ENCODE assay signal across 12 cellular contexts in the genomic region with DNA sequence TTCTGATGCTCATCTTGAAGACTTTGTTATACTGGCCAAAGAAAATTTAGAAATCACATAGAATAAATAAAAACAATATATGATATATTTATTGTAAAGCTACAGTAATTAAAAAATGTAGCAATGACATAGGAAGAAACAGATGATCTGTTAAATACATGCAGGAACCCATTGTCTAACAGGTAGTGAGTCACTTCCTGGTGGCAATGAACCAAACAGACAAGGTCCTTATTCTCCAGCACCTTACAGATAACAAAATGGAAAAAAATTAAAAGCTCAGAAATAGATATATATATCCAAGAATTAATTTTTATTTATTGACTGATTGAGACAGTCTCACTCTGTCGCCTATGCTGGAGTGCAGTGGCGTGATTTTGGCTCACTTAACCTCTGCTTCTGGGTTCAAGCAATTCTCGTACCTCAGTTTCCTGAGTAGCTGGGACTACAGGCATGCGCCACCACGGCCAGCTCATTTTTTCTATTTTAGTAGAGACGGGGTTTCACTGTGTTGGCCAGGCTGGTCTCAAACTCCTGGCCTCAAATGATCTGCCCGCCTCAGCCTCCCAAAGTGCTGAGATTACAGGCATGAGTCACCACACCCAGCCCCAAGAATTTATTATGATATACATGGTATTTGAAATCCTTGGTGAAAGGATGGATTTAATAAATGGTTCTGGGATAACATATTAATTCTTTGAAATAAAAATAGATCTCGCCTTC. TPM values are rescaled to one million over a fixed set of nuclear protein-coding genes. Genes with fewer than 3 reads are reported as not detected.
A peak's percentile ranks its signal among the peaks of the same experiment; 100 is the strongest.
DNase-seq lines count a peak whose midpoint lies in the region; ATAC-seq and TF ChIP-seq lines count a peak whose summit lies in the region.
"Had no signal": no experiment of that assay in that cellular context is flagged by ENCODE, and none has a peak within 500 bp of the region (broad histone marks: within the 10 kb centered on the region; RNA-seq: fewer than 3 reads in every experiment).

No MANE protein-coding gene starts in this region.

- peak overlapping the region; percentile 72 for H2AFZ ChIP-seq in HCT116 (ENCODE audit: low read depth, low read length, poor library complexity, severe bottlenecking)

- no peaks in the 10 kb centered on the region for H3K9me2 ChIP-seq in HCT116 (ENCODE audit: insufficient read depth)

- no peak for TF ChIP-seq RAD21 in HCT116 (IDR thresholded peaks at IDR 0.05; ENCODE audit: low read depth)

- H3K27me3 Mint-ChIP-seq in CD4-positive, alpha-beta memory T cell, result no peaks in the 10 kb centered on the region
- H3K27me3 Mint-ChIP-seq in T-helper 17 cell (no peaks in the 10 kb centered on the region), endodermal cell (ENCODE audit: insufficient read depth) (no peaks in the 10 kb centered on the region)

- no peaks in the 10 kb centered on the region for H3K36me3 ChIP-seq in CD4-positive, alpha-beta memory T cell (ENCODE audit: insufficient read depth, low read length)
- H3K36me3 ChIP-seq in HCT116 (ENCODE audit: control insufficient read depth in 1 of 2, insufficient read depth in 2 of 2, low read length in 2 of 2), result no peaks in the 10 kb centered on the region
- peaks cover 17% of the 10 kb centered on the region for H3K36me3 ChIP-seq in endodermal cell (ENCODE audit: control insufficient read depth, insufficient read depth, low read length)

- CTCF ChIA-PET in CD4-positive, alpha-beta memory T cell (lab: Charles Lee; ENCODE audit: partially characterized antibody), result interaction anchor here (0.8 to 1.2 kb wide), 3 partner anchors 8 to 920 kb away, joined by 3 to 5 read pairs (median 3); a partner anchor contains a TSS
- CTCF ChIA-PET in HCT116 (lab: Charles Lee), result interaction anchor here (1.0 to 1.2 kb wide), 2 partner anchors 977 to 1028 kb away, joined by 3 to 4 read pairs; no protein-coding TSS in a partner anchor

- DNase-seq in CD4-positive, alpha-beta memory T cell, result peak in 1 of 5 donors; percentile 47
- peak; percentile 21 for DNase-seq in HCT116 (ENCODE audit: low read depth, low spot score)
- DNase-seq in T-helper 17 cell, result no peak
- peak; percentile 76 for DNase-seq in fibroblast of pulmonary artery (ENCODE audit: low read depth)
- no peak for DNase-seq in endodermal cell
- DNase-seq: activated gamma-delta T cell treated with Interleukin-2 at 50 U/mL for 16 hours; NCI-H345; stimulated activated naive CD4-positive, alpha-beta T cell treated with Interleukin-2 at 50 U/mL for 16 hours had no signal

- TF ChIP-seq POLR2A in HCT116 (IDR thresholded peaks at IDR 0.05; ENCODE audit: borderline replicate concordance, extremely low read depth, insufficient read depth, insufficient read length), result no peak

- POLR2A ChIA-PET in CD4-positive, alpha-beta memory T cell (lab: Charles Lee; ENCODE audit: partially characterized antibody), result interaction anchor here (0.8 kb wide), 1 partner anchor 435 kb away, joined by 3 read pairs; no protein-coding TSS in a partner anchor
- POLR2A ChIA-PET in HCT116 (lab: Charles Lee), result no interaction called here

- H4K20me1 ChIP-seq in HCT116 (ENCODE audit: insufficient read depth), result no peaks in the 10 kb centered on the region

- H3K9me3 ChIP-seq in CD4-positive, alpha-beta memory T cell (ENCODE audit: control insufficient read depth in 1 of 2, low read length in 2 of 2), result no peaks in the 10 kb centered on the region
- H3K9me3 ChIP-seq in HCT116 (ENCODE audit: control insufficient read depth in 1 of 2, insufficient read depth in 1 of 2, low read depth in 1 of 2, low read length in 2 of 2), result no peaks in the 10 kb centered on the region
- H3K9me3 ChIP-seq in T-helper 17 cell (ENCODE audit: control insufficient read depth, low read length, poor library complexity, severe bottlenecking), result no peaks in the 10 kb centered on the region
- no peaks in the 10 kb centered on the region for H3K9me3 ChIP-seq in endodermal cell (ENCODE audit: control insufficient read depth, low read length)

- no peaks in the 10 kb centered on the region for H3K9me3 Mint-ChIP-seq in CD4-positive, alpha-beta memory T cell
- no peaks in the 10 kb centered on the region for H3K9me3 Mint-ChIP-seq in endodermal cell
- H3K9me3 Mint-ChIP-seq: neural crest cell had no signal

- intact Hi-C loops in CD4-positive, alpha-beta memory T cell (cut with micrococcal nuclease), result no loop called here
- intact Hi-C loops in HCT116 (cut with micrococcal nuclease), result loop anchor here (5.0 kb wide), 2 partner anchors 99 to 1476 kb away; a partner anchor contains a TSS

- 93 to 96% methylated on average over 6 to 7 of the region's 8 CpGs for WGBS in endodermal cell (ENCODE audit: insufficient coverage in 1 of 2, insufficient read length in 1 of 2), 2 experiments

- H3K4me3 Mint-ChIP-seq in CD4-positive, alpha-beta memory T cell, result peak overlapping the region in 6 of 8 donors; percentile 13 to 32 (median 21)
- H3K4me3 Mint-ChIP-seq in T-helper 17 cell (no peak overlapping the region), endodermal cell (no peak overlapping the region)
- H3K4me3 Mint-ChIP-seq: neural crest cell had no signal

- RAD21 ChIA-PET in HCT116 (lab: Charles Lee; ENCODE audit: low non-redundant PET in 1 of 2, low total read pairs in 2 of 2, uncharacterized antibody in 2 of 2, unreplicated experiment in 2 of 2), result no interaction called here

- H3K9ac ChIP-seq in HCT116 (ENCODE audit: low read length) (no peak overlapping the region), endodermal cell (ENCODE audit: extremely low read depth, low read length, poor library complexity, severe bottlenecking) (no peak overlapping the region)

- peak overlapping the region in 1 of 7 donors; percentile 36 for H3K27ac Mint-ChIP-seq in CD4-positive, alpha-beta memory T cell
- H3K27ac Mint-ChIP-seq in T-helper 17 cell (peak overlapping the region; percentile 66), endodermal cell (no peak overlapping the region)

- no peak overlapping the region for H3K4me3 ChIP-seq in CD4-positive, alpha-beta memory T cell (ENCODE audit: low read length in 2 of 2)
- H3K4me3 ChIP-seq in HCT116 (replicated peaks in 1 of 2; ENCODE audit: low read depth in 1 of 2, low read length in 2 of 2), result no peak overlapping the region
- H3K4me3 ChIP-seq in fibroblast of pulmonary artery (replicated peaks; ENCODE audit: low read depth, low read length), result no peak overlapping the region
- no peak overlapping the region for H3K4me3 ChIP-seq in endodermal cell (ENCODE audit: low read length)

- TF ChIP-seq CTCF in HCT116 (IDR thresholded peaks at IDR 0.05 in 2 of 3, conservative IDR thresholded peaks at IDR 0.05 in 1 of 3; ENCODE audit: borderline replicate concordance in 1 of 3, insufficient read depth in 1 of 3, low read depth in 2 of 3, low read length in 2 of 3) (no peak), fibroblast of pulmonary artery (IDR thresholded peaks at IDR 0.05; ENCODE audit: low read length, missing control alignments) (no peak), endodermal cell (conservative IDR thresholded peaks at IDR 0.05) (no peak)

- ATAC-seq in HCT116 (peak; percentile 37), T-helper 17 cell (peak; percentile 76), HG03280 (IDR thresholded peaks at IDR 0.05; ENCODE audit: unreplicated experiment) (no peak), GM19023 (IDR thresholded peaks at IDR 0.05; ENCODE audit: unreplicated experiment) (no peak), GM19328 (IDR thresholded peaks at IDR 0.05; ENCODE audit: unreplicated experiment) (no peak)

- no peaks in the 10 kb centered on the region for H3K36me3 Mint-ChIP-seq in CD4-positive, alpha-beta memory T cell
- H3K36me3 Mint-ChIP-seq in T-helper 17 cell (ENCODE audit: low read depth) (no peaks in the 10 kb centered on the region), endodermal cell (ENCODE audit: low read depth) (peaks cover 6% of the 10 kb centered on the region)

- peaks cover 0 to 13% (median 2%) of the 10 kb centered on the region in 4 donors for H3K4me1 Mint-ChIP-seq in CD4-positive, alpha-beta memory T cell
- peaks cover 7% of the 10 kb centered on the region for H3K4me1 Mint-ChIP-seq in T-helper 17 cell
- peaks cover 6% of the 10 kb centered on the region for H3K4me1 Mint-ChIP-seq in endodermal cell

- BruUV-seq in HCT116 (replicated peaks; lab: Mats Ljungman, UMichigan), result no TSS peak

- H3K4me1 ChIP-seq in CD4-positive, alpha-beta memory T cell (ENCODE audit: insufficient read depth, low read length), result peaks cover 8% of the 10 kb centered on the region
- H3K4me1 ChIP-seq in HCT116 (ENCODE audit: control insufficient read depth in 1 of 2, insufficient read depth in 2 of 2, low read length in 2 of 2) (peaks cover 17 to 42% of the 10 kb centered on the region in 2 experiments; a peak in 3 of 4 replicates), endodermal cell (ENCODE audit: control insufficient read depth, insufficient read depth, low read length) (no peaks in the 10 kb centered on the region)

- 0 out of 2 replicates have a peak, but pooled peaks cover 3% of the 10 kb centered on the region for H3K79me2 ChIP-seq in HCT116 (ENCODE audit: insufficient read depth, low read length)

- no peak overlapping the region for H3K27ac ChIP-seq in CD4-positive, alpha-beta memory T cell (ENCODE audit: low read depth, low read length)
- H3K27ac ChIP-seq in HCT116 (ENCODE audit: low read depth, low read length) (no peak overlapping the region), endodermal cell (ENCODE audit: low read depth, low read length) (no peak overlapping the region)

- no peaks in the 10 kb centered on the region for H3K27me3 ChIP-seq in CD4-positive, alpha-beta memory T cell (ENCODE audit: insufficient read depth, low read length)
- H3K27me3 ChIP-seq in HCT116 (ENCODE audit: insufficient read depth, low read length) (no peaks in the 10 kb centered on the region), endodermal cell (ENCODE audit: control insufficient read depth, insufficient read depth, low read length, poor library complexity, severe bottlenecking) (no peaks in the 10 kb centered on the region)

- H3K4me2 ChIP-seq in HCT116 (ENCODE audit: low read length), result peak overlapping the region; percentile 36; the same call in 1 of the 2 replicates

TF ChIP-seq in HCT116, 20 proteins besides CTCF, POLR2A, EP300 and RAD21:
- no peak for TF ChIP-seq ELF1 (IDR thresholded peaks at IDR 0.05; ENCODE audit: borderline replicate concordance, low read depth)
- 0 out of 2 replicates have a peak, but pooled peaks have one; percentile 9 for TF ChIP-seq JUND (IDR thresholded peaks at IDR 0.05)
- TF ChIP-seq FOSL1 (IDR thresholded peaks at IDR 0.05; ENCODE audit: low read depth), result peak; percentile 34; the same call in 1 of the 2 replicates
TF ChIP-seq in HCT116: peak in this region for 2.

RNA-seq across cellular contexts. Expression of a gene that starts 7.5 kb away (rescaled TPM):
- total RNA-seq in CD4-positive, alpha-beta memory T cell, result 1 to 10 TPM; 3.0 to 3.2 TPM
- polyA plus RNA-seq in CD4-positive, alpha-beta memory T cell, result 1 to 10 TPM; 5.0 to 5.1 TPM
- total RNA-seq in HCT116 (2021; ENCODE audit: unreplicated experiment), result 10.3 TPM
- polyA plus RNA-seq in HCT116 (2012), result 5.9 and 8.0 TPM in 2 replicates
- 1 to 10 TPM; 5.3 to 5.8 TPM for total RNA-seq in T-helper 17 cell
- total RNA-seq in endodermal cell, result 10 to 100 TPM; 18.4 to 36.3 TPM
- 38.1 TPM for polyA plus RNA-seq in endodermal cell (2013, experiment 1 of 2)
- polyA plus RNA-seq in endodermal cell (2013, experiment 2 of 2), result 36.4 TPM

Comparison
In these comparisons a context has a peak if more than half of its experiments do, and no peak if none do; other contexts are left out.
1. DNase-seq: peak in HCT116 (single experiment) and fibroblast of pulmonary artery (single experiment); none in T-helper 17 cell (0 of 3) and endodermal cell (single experiment).
2. H3K4me3 Mint-ChIP-seq: peak in CD4-positive, alpha-beta memory T cell (6 of 8); none in T-helper 17 cell (single experiment) and endodermal cell (single experiment).
3. ATAC-seq: peak in HCT116 (single experiment) and T-helper 17 cell (single experiment); none in HG03280 (single experiment), GM19023 (single experiment) and GM19328 (single experiment).